22 cellular contexts compared by ENCODE assay signal in genomic region chr12:122195405-122195804, GRCh38. TPM values are rescaled to one million over a fixed set of nuclear protein-coding genes. Genes with fewer than 3 reads are reported as not detected.
DNase-seq lines count a peak whose midpoint lies in the region; ATAC-seq, FAIRE-seq and TF ChIP-seq lines count a peak whose summit lies in the region.
"Had no signal": no experiment of that assay in that cellular context is flagged by ENCODE, and none has a peak within 500 bp of the region (broad histone marks: within the 10 kb centered on the region; RNA-seq: fewer than 3 reads in every experiment).

No MANE protein-coding gene starts in this region.

- ATAC-seq in A549 (no peak), T-cell (replicated peaks in 1 of 4) (no peak)

- CTCF ChIA-PET in A549 (lab: Yijun Ruan, JAX) (interaction anchor here (1.1 to 10.5 kb wide), 5 partner anchors 14 to 141 kb away, joined by 3 to 117 read pairs (median 3); no protein-coding TSS in a partner anchor), HEK293 (lab: Yijun Ruan, JAX) (interaction anchor here (0.6 to 1.0 kb wide), 3 partner anchors 72 to 160 kb away, joined by 3 to 4 read pairs (median 3); no protein-coding TSS in a partner anchor), T-cell (lab: Charles Lee) (interaction anchor here in 1 of 2 donors (0.6 kb wide), 1 partner anchor 92 kb away, joined by 4 read pairs; no protein-coding TSS in a partner anchor)

- no peak overlapping the region for H3K27ac ChIP-seq in A549
- no peak overlapping the region for H3K27ac ChIP-seq in HEK293 (ENCODE audit: extremely low read depth, low read depth, low read length)
- H3K27ac ChIP-seq in colonic mucosa, result peak overlapping the region; percentile 40
- H3K27ac ChIP-seq in kidney (ENCODE audit: low read depth in 2 of 2, low read length in 2 of 2), result no peak overlapping the region

- no peaks in the 10 kb centered on the region for H3K36me3 ChIP-seq in HEK293 (ENCODE audit: control insufficient read depth in 2 of 2, insufficient read depth in 1 of 2, low read length in 2 of 2)
- H3K36me3 ChIP-seq in colonic mucosa, result no peaks in the 10 kb centered on the region
- H3K36me3 ChIP-seq in kidney (ENCODE audit: control insufficient read depth in 1 of 2, insufficient read depth in 2 of 2, low read length in 2 of 2), result no peaks in the 10 kb centered on the region
- H3K36me3 ChIP-seq: BE2C had no signal

- H3K27me3 Mint-ChIP-seq in T-cell, result peaks cover 8 to 23% of the 10 kb centered on the region in 2 donors

- FAIRE-seq in A549 (lab: Jason Lieb, UNC) (no peak), kidney (lab: Jason Lieb, UNC) (no peak)
- FAIRE-seq: G401.6, GM12891, GM19239, H1 had no signal

- POLR2A ChIA-PET in A549 (lab: Yijun Ruan, JAX) (no interaction called here), HEK293 (lab: Yijun Ruan, JAX) (no interaction called here), T-cell (lab: Charles Lee) (interaction anchor here in 1 of 2 donors (0.5 kb wide), 1 partner anchor 146 kb away, joined by 11 read pairs; no protein-coding TSS in a partner anchor)

- H3K4me3 ChIP-seq in A549, result no peak overlapping the region
- no peak overlapping the region for H3K4me3 ChIP-seq in HEK293 (ENCODE audit: low read depth, low read length)
- no peak overlapping the region for H3K4me3 ChIP-seq in colonic mucosa
- H3K4me3 ChIP-seq in kidney (ENCODE audit: low read length in 2 of 2), result no peak overlapping the region

- H3K9ac ChIP-seq in colonic mucosa (ENCODE audit: low read depth in 2 of 2, low read length in 2 of 2) (no peak overlapping the region), kidney (ENCODE audit: low read length in 2 of 2) (no peak overlapping the region)

- no peak for TF ChIP-seq POLR2A in A549 (IDR thresholded peaks at IDR 0.05; ENCODE audit: low read length)

- TF ChIP-seq EP300 in A549 (IDR thresholded peaks at IDR 0.05), result no peak

- H3K4me2 ChIP-seq in A549, result no peak overlapping the region

- no peak overlapping the region for H3K27ac Mint-ChIP-seq in T-cell
- H3K27ac Mint-ChIP-seq: CD4-positive, CD25-positive, alpha-beta regulatory T cell; CD8-positive, alpha-beta memory T cell; H9 had no signal

- TF ChIP-seq CTCF in A549 (IDR thresholded peaks at IDR 0.05) (no peak), HEK293 (tag by site-specific recombination; IDR thresholded peaks at IDR 0.05) (no peak), colonic mucosa (IDR thresholded peaks at IDR 0.05) (no peak), kidney (IDR thresholded peaks at IDR 0.05; ENCODE audit: borderline replicate concordance, extremely low read depth, insufficient read depth) (no peak)

- H3K4me3 Mint-ChIP-seq in T-cell, result no peak overlapping the region
- H3K4me3 Mint-ChIP-seq: CD4-positive, CD25-positive, alpha-beta regulatory T cell; CD8-positive, alpha-beta memory T cell; H9 had no signal

- no peaks in the 10 kb centered on the region for H3K4me1 Mint-ChIP-seq in T-cell

- no peak for TF ChIP-seq RAD21 in A549 (conservative IDR thresholded peaks at IDR 0.05 in 1 of 2, IDR thresholded peaks at IDR 0.05 in 1 of 2)

- DNase-seq in A549 (ENCODE audit: low read depth in 1 of 2, low spot score in 1 of 2), result no peak
- no peak for DNase-seq in colonic mucosa
- peak; percentile 15 for DNase-seq in kidney
- DNase-seq in T-cell, result no peak
- DNase-seq in midbrain (lab: John Stamatoyannopoulos, UW), result no peak
- DNase-seq: ACHN; BE2C; C1 segment of cervical spinal cord; CD4-positive, CD25-positive, alpha-beta regulatory T cell; CD8-positive, alpha-beta memory T cell; COR-L47; DMS 273 treated with DMSO at 0.1 percent for 48 hours; DMS53; DND-41; EL; H9 had no signal

- H3K9me3 ChIP-seq in A549, result 0 out of 3 replicates have a peak, but pooled peaks cover 9% of the 10 kb centered on the region
- H3K9me3 ChIP-seq in HEK293 (ENCODE audit: control insufficient read depth, insufficient read depth, low read depth, low read length), result no peaks in the 10 kb centered on the region
- H3K9me3 ChIP-seq in colonic mucosa, result no peaks in the 10 kb centered on the region
- no peaks in the 10 kb centered on the region for H3K9me3 ChIP-seq in kidney (ENCODE audit: control insufficient read depth in 1 of 2, low read length in 2 of 2)
- H3K9me3 ChIP-seq: BE2C had no signal

- H3K9me3 Mint-ChIP-seq in T-cell, result peaks cover 0 to 12% (median 4%) of the 10 kb centered on the region in 3 donors

- WGBS in A549 (ENCODE audit: missing lambda C conversion rate), result 39% methylated on average over 4 of the region's 4 CpGs

- peaks cover 5% of the 10 kb centered on the region; the same call in 1 of the 3 replicates for H3K4me1 ChIP-seq in A549
- H3K4me1 ChIP-seq in HEK293 (ENCODE audit: control insufficient read depth, insufficient read depth, low read length), result no peaks in the 10 kb centered on the region
- H3K4me1 ChIP-seq in colonic mucosa, result no peaks in the 10 kb centered on the region
- H3K4me1 ChIP-seq in kidney (ENCODE audit: control insufficient read depth in 1 of 2, insufficient read depth in 1 of 2, low read depth in 1 of 2, low read length in 2 of 2), result peaks cover 0 to 3% of the 10 kb centered on the region in 2 donors
- H3K4me1 ChIP-seq: BE2C had no signal

- intact Hi-C loops in colonic mucosa (cut with DNase I), result no loop called here
- intact Hi-C loops in kidney (cut with DNase I), result no loop called here

- H3K36me3 Mint-ChIP-seq in T-cell, result no peaks in the 10 kb centered on the region
- H3K36me3 Mint-ChIP-seq: CD4-positive, CD25-positive, alpha-beta regulatory T cell had no signal

- no peaks in the 10 kb centered on the region for H3K27me3 ChIP-seq in colonic mucosa
- H3K27me3 ChIP-seq: BE2C had no signal

TF ChIP-seq in A549, 52 proteins besides CTCF, POLR2A, EP300 and RAD21:
- TF ChIP-seq FOSL2 (IDR thresholded peaks at IDR 0.05) (no peak), FOSL2 (CRISPR knock-in tag; IDR thresholded peaks at IDR 0.05) (peak; percentile 27; the same call in 1 of the 2 replicates), HOXB13 (CRISPR knock-in tag; IDR thresholded peaks at IDR 0.05; ENCODE audit: low read depth) (no peak)
- TF ChIP-seq, protein P1, sequence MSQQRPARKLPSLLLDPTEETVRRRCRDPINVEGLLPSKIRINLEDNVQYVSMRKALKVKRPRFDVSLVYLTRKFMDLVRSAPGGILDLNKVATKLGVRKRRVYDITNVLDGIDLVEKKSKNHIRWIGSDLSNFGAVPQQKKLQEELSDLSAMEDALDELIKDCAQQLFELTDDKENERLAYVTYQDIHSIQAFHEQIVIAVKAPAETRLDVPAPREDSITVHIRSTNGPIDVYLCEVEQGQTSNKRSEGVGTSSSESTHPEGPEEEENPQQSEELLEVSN (IDR thresholded peaks at IDR 0.05; ENCODE audit: borderline replicate concordance, low read depth), result no peak

TF ChIP-seq in HEK293, 187 proteins besides CTCF, POLR2A, EP300 and RAD21 (continues in another document):
- TF ChIP-seq ZNF621 (tag by site-specific recombination; IDR thresholded peaks at IDR 0.05), result no peak

RNA-seq across cellular contexts. Expression of gene B3GNT4, which starts 8.1 kb away (rescaled TPM):
- polyA plus RNA-seq in A549 (2011; rRNA removed) (0.66 and 0.74 TPM in 2 replicates), A549 (2017; fragmentation: RNase III; extraction: RNeasy Plus Mini Kit Qiagen cat#74134 plus additional on column Dnase treatment) (0.55 to 1.2 TPM (median 0.73 TPM) in 3 replicates), kidney (ENCODE audit: insufficient read depth, low read depth, low replicate concordance) (8.0 TPM)
- 0.78 and 1.0 TPM in 2 replicates for polyA plus RNA-seq in A549 (2012; cell fraction: cytosol; rRNA removed)
- 1.6 and 2.7 TPM in 2 replicates for polyA plus RNA-seq in A549 (2012; cell fraction: nucleus; rRNA removed)
- polyA minus RNA-seq in A549 (2011; rRNA and poly(A)+ RNA removed), result 0.92 and 2.5 TPM in 2 replicates
- total RNA-seq in colonic mucosa (1 to 10 TPM in 1 of 2 donors, under 1 TPM in 1; 0.69 to 1.7 TPM), kidney (0.35 TPM), T-cell (1 to 10 TPM in 2 of 5 donors, under 1 TPM in 2, not detected in 1; 0.35 to 1.4 (median 0.88) TPM)
- total RNA-seq: CD4-positive, CD25-positive, alpha-beta regulatory T cell had no signal

RNA-seq across cellular contexts. Expression of gene LRRC43, which starts 12.5 kb away (rescaled TPM):
- polyA plus RNA-seq in A549 (2011; rRNA removed) (0.09 TPM in 1 of 2 replicates, not detected in the other), A549 (2017; fragmentation: RNase III; extraction: RNeasy Plus Mini Kit Qiagen cat#74134 plus additional on column Dnase treatment) (0.14 to 0.26 TPM in 2 of 3 replicates, not detected in the other), kidney (ENCODE audit: insufficient read depth, low read depth, low replicate concordance) (7.9 TPM)
- 0.15 and 0.22 TPM in 2 replicates for polyA plus RNA-seq in A549 (2012; cell fraction: cytosol; rRNA removed)
- 0.12 TPM in 2 replicates for polyA plus RNA-seq in A549 (2012; cell fraction: nucleus; rRNA removed)
- polyA minus RNA-seq in A549 (2011; rRNA and poly(A)+ RNA removed), result 0.24 TPM in 1 of 2 replicates, not detected in the other
- total RNA-seq in colonic mucosa (under 1 TPM; 0.53 to 0.57 TPM), kidney (4.8 TPM), T-cell (under 1 TPM in 2 of 5 donors, not detected in 3; 0.44 to 0.66 TPM)
- total RNA-seq: A172; CD4-positive, CD25-positive, alpha-beta regulatory T cell had no signal
- polyA plus RNA-seq: CD4-positive, CD25-positive, alpha-beta regulatory T cell had no signal

RNA-seq across cellular contexts. Expression of gene IL31, which starts 21.4 kb away (rescaled TPM):
- polyA plus RNA-seq in A549 (2011; rRNA removed) (not detected in 2 replicates), A549 (2017; fragmentation: RNase III; extraction: RNeasy Plus Mini Kit Qiagen cat#74134 plus additional on column Dnase treatment) (not detected in 3 replicates), kidney (ENCODE audit: insufficient read depth, low read depth, low replicate concordance) (not detected)
- not detected in 2 replicates for polyA plus RNA-seq in A549 (2012; cell fraction: cytosol; rRNA removed)
- polyA plus RNA-seq in A549 (2012; cell fraction: nucleus; rRNA removed), result not detected in 2 replicates
- not detected in 2 replicates for polyA minus RNA-seq in A549 (2011; rRNA and poly(A)+ RNA removed)
- total RNA-seq in colonic mucosa (not detected), kidney (not detected), T-cell (not detected)
- total RNA-seq: A172; CD4-positive, CD25-positive, alpha-beta regulatory T cell; H1; H9 had no signal
- polyA plus RNA-seq: CD4-positive, CD25-positive, alpha-beta regulatory T cell; CD8-positive, alpha-beta memory T cell; H1 had no signal

RNA-seq across cellular contexts. Expression of gene DIABLO, which starts 30.4 kb away (rescaled TPM):
- polyA plus RNA-seq in A549 (2011; rRNA removed) (104 and 108 TPM in 2 replicates), A549 (2017; fragmentation: RNase III; extraction: RNeasy Plus Mini Kit Qiagen cat#74134 plus additional on column Dnase treatment) (74.9 to 78.5 TPM (median 75.2 TPM) in 3 replicates), kidney (ENCODE audit: insufficient read depth, low read depth, low replicate concordance) (97.7 TPM)
- polyA plus RNA-seq in A549 (2012; cell fraction: cytosol; rRNA removed), result 103 and 105 TPM in 2 replicates
- 67.5 and 70.2 TPM in 2 replicates for polyA plus RNA-seq in A549 (2012; cell fraction: nucleus; rRNA removed)
- 48.0 and 57.3 TPM in 2 replicates for polyA minus RNA-seq in A549 (2011; rRNA and poly(A)+ RNA removed)
- total RNA-seq in colonic mucosa (10 to 100 TPM; 56.6 to 63.1 TPM), kidney (43.7 TPM), T-cell (10 to 100 TPM; 39.8 to 85.1 (median 41.3) TPM)
